Comparison of ENCODE assay signal across 22 cellular contexts in the genomic region with DNA sequence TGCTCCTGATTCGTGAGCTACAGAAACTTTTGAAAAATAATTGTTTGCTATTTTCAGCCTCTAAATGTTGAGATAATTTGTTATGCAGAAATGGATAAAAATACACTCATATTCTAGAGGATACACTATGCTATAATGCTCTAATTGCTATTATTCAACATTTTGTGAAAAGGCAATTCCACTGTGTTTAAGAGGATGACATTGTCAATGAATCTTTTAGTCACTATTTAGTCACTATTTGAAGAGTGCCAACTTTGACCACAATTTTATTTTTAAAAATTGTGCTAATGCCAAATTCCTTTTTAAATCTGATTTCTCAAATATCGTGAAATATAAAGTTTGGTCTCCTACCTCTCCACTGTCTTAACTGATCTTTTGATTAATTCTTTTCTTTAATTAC.
"Had no signal": no experiment of that assay in that cellular context is flagged by ENCODE, and none has a peak within 500 bp of the region (broad histone marks: within the 10 kb centered on the region; RNA-seq: fewer than 3 reads in every experiment).

No MANE protein-coding gene starts in this region.

- DNase-seq: activated CD4-positive, alpha-beta T cell treated with anti-CD3 and anti-CD28 coated beads for 36 hours; activated CD4-positive, CD25-positive, alpha-beta regulatory T cell; activated CD8-positive, alpha-beta memory T cell treated with anti-CD3 and anti-CD28 coated beads, Interleukin-2, amount 10 ng/mL, durations not matched to agents 7 days and 5 days; activated CD8-positive, alpha-beta T cell treated with anti-CD3 and anti-CD28 coated beads, Interleukin-2, amount 10 ng/mL, durations not matched to agents 7 days and 5 days; activated naive CD8-positive, alpha-beta T cell treated with anti-CD3 and anti-CD28 coated beads, Interleukin-2, amount 50 U/mL, for 24 hours; activated T-cell treated with anti-CD3 and anti-CD28 coated beads, Interleukin-2, amount 50 U/mL, for 48 hours; body of pancreas; cerebellar nuclear complex; colonic mucosa; effector CD8-positive, alpha-beta T cell; hippocampal formation; left cardiac atrium; left ventricle myocardium superior; naive B cell; nephron progenitor cell; pancreas; stimulated activated CD4-positive, alpha-beta T cell treated with anti-CD3 and anti-CD28 coated beads, Interleukin-2, amount 100 ng/mL, for 48 hours; stimulated activated naive CD4-positive, alpha-beta T cell treated with Interleukin-2 at 50 U/mL for 16 hours had no signal

- H3K36me3 ChIP-seq: cardiac muscle cell, colonic mucosa, gastroesophageal sphincter, neutrophil, pancreas, right atrium auricular region had no signal

- H3K4me1 ChIP-seq: colonic mucosa had no signal

- H3K27ac ChIP-seq: body of pancreas, cardiac muscle cell, colonic mucosa, gastroesophageal sphincter, neutrophil, pancreas, right atrium auricular region had no signal

- H3K9me3 ChIP-seq: body of pancreas, colonic mucosa, gastroesophageal sphincter, neutrophil, pancreas, right atrium auricular region had no signal

- H3K4me3 ChIP-seq: body of pancreas, cardiac muscle cell, colonic mucosa, gastroesophageal sphincter, pancreas, right atrium auricular region had no signal

- ATAC-seq: activated CD4-positive, alpha-beta T cell treated with anti-CD3 and anti-CD28 coated beads for 36 hours; activated CD8-positive, alpha-beta memory T cell treated with anti-CD3 and anti-CD28 coated beads, Interleukin-2, amount 10 ng/mL, durations not matched to agents 7 days and 5 days; activated CD8-positive, alpha-beta T cell treated with anti-CD3 and anti-CD28 coated beads, Interleukin-2, amount 10 ng/mL, durations not matched to agents 7 days and 5 days; activated naive CD8-positive, alpha-beta T cell treated with anti-CD3 and anti-CD28 coated beads, Interleukin-2, amount 50 U/mL, for 24 hours; body of pancreas; gastroesophageal sphincter; left cardiac atrium; left ventricle myocardium superior; pancreas had no signal

- H3K27me3 ChIP-seq: body of pancreas, cardiac muscle cell, colonic mucosa, gastroesophageal sphincter, neutrophil, pancreas, right atrium auricular region had no signal
